Comparison of ENCODE assay signal across 15 cellular contexts in the genomic region with DNA sequence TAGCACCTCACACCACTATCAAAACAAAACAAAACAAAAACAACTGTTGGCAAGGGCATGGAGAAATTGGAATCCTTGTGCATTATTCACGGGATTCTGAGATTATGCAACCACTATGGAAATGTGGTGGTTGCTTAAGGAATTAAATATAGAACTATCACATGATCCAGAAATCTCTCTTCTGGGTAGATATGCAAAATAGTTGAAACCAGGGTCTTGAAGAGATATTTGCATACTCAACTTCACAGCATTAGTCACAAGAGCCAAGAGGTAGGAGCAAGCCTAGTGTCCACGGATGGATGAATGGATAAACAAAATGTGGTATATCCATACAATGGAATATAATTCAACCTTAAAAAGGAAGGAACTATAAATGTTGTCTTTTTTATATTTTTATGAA.
"Had no signal": no experiment of that assay in that cellular context is flagged by ENCODE, and none has a peak within 500 bp of the region (broad histone marks: within the 10 kb centered on the region; RNA-seq: fewer than 3 reads in every experiment).

No MANE protein-coding gene starts in this region.

- DNase-seq: activated CD4-positive, CD25-positive, alpha-beta regulatory T cell treated with anti-CD3 and anti-CD28 coated beads, Interleukin-2, amount 50 U/mL, for 72 hours; activated naive CD4-positive, alpha-beta T cell; activated T-cell treated with anti-CD3 and anti-CD28 coated beads for 4 hours; aorta; erythroblast; heart right ventricle; left cardiac atrium; lower lobe of right lung; stimulated activated CD4-positive, alpha-beta T cell treated with anti-CD3 and anti-CD28 coated beads, Interleukin-1b, Interleukin-23, amount 100 ng/mL, for 48 hours; T-helper 9 cell had no signal

- H3K36me3 ChIP-seq: gastroesophageal sphincter, heart right ventricle, lower lobe of right lung, thoracic aorta had no signal

- H3K4me3 ChIP-seq: gastroesophageal sphincter, heart right ventricle, lower lobe of right lung, thoracic aorta had no signal

- H3K27ac ChIP-seq: gastroesophageal sphincter, heart right ventricle, lower lobe of right lung, thoracic aorta had no signal

- H3K9me3 ChIP-seq: thoracic aorta had no signal

- H3K4me3 Mint-ChIP-seq: mesothelial cell of epicardium, neural crest cell had no signal

- H3K27ac Mint-ChIP-seq: mesothelial cell of epicardium had no signal

- ATAC-seq: gastroesophageal sphincter, heart right ventricle, left cardiac atrium, lower lobe of right lung, sciatic nerve had no signal

- H3K27me3 ChIP-seq: gastroesophageal sphincter, heart right ventricle had no signal
